In genomic region chr6:33716379-33716778, GRCh38 we compare ENCODE assay signal across 18 cellular contexts. TPM values are rescaled to one million over a fixed set of nuclear protein-coding genes. Genes with fewer than 3 reads are reported as not detected.
DNase-seq lines count a peak whose midpoint lies in the region; ATAC-seq, FAIRE-seq and TF ChIP-seq lines count a peak whose summit lies in the region.
"Had no signal": no experiment of that assay in that cellular context is flagged by ENCODE, and none has a peak within 500 bp of the region (broad histone marks: within the 10 kb centered on the region; RNA-seq: fewer than 3 reads in every experiment).

No MANE protein-coding gene starts in this region.

- ATAC-seq in pancreas: peak; percentile 58 to 74 (median 72)
- ATAC-seq: activated CD4-positive, CD25-positive, alpha-beta regulatory T cell treated with anti-CD3 and anti-CD28 coated beads, Interleukin-2, amount 50 U/mL, for 24 hours; psoas muscle had no signal

- TF ChIP-seq CTCF in mammary epithelial cell (conservative IDR thresholded peaks at IDR 0.05 in 1 of 2, IDR thresholded peaks at IDR 0.05 in 1 of 2; ENCODE audit: extremely low read depth in 1 of 2, insufficient read depth in 1 of 2, low read depth in 1 of 2, low read length in 2 of 2): no peak
- no peak for TF ChIP-seq CTCF in pancreas (IDR thresholded peaks at IDR 0.05)
- no peak for TF ChIP-seq CTCF in MM.1S (IDR thresholded peaks at IDR 0.05; ENCODE audit: low read length)

- 86% methylated on average over 7 of the region's 7 CpGs for whole genome bisulfite sequencing in mammary epithelial cell (ENCODE audit: low coverage, missing lambda C conversion rate)
- 23 to 26% methylated on average over 7 of the region's 7 CpGs for WGBS in pancreas, 2 donors

- H3K9me3 ChIP-seq in mammary epithelial cell (replicated peaks; ENCODE audit: insufficient read depth, low read length) (no peaks in the 10 kb centered on the region), pancreas (no peaks in the 10 kb centered on the region), MM.1S (replicated peaks; ENCODE audit: insufficient read depth, low read length) (no peaks in the 10 kb centered on the region)
- H3K9me3 ChIP-seq: psoas muscle had no signal

- H3K36me3 ChIP-seq in mammary epithelial cell (ENCODE audit: insufficient read depth, low read length): no peaks in the 10 kb centered on the region
- no peaks in the 10 kb centered on the region for H3K36me3 ChIP-seq in pancreas
- no peaks in the 10 kb centered on the region for H3K36me3 ChIP-seq in MM.1S (replicated peaks; ENCODE audit: insufficient read depth, low read length)

- H2AFZ ChIP-seq in mammary epithelial cell (ENCODE audit: low read depth, low read length) (peak overlapping the region; percentile 5), MM.1S (ENCODE audit: low read length) (no peak overlapping the region)

- no peaks in the 10 kb centered on the region for H3K9me2 ChIP-seq in MM.1S (replicated peaks; ENCODE audit: insufficient read depth, low read length)

- H3K27ac ChIP-seq in mammary epithelial cell (ENCODE audit: insufficient read depth, low read depth, low read length): no peak overlapping the region
- H3K27ac ChIP-seq in pancreas: peak overlapping the region in 2 of 4 donors; percentile 71 to 79
- no peak overlapping the region for H3K27ac ChIP-seq in MM.1S (ENCODE audit: low read length)

- no peaks in the 10 kb centered on the region for H3F3A ChIP-seq in MM.1S (ENCODE audit: insufficient read depth, low read length)

- H3K9ac ChIP-seq in mammary epithelial cell (ENCODE audit: insufficient read depth, low read length) (no peak overlapping the region), MM.1S (ENCODE audit: low read length) (no peak overlapping the region)

- dilution Hi-C loops in mammary epithelial cell (cut with HindIII; ENCODE audit: low sequenced_read_pairs): loop anchor here (10.0 kb wide), 2 partner anchors 48 to 132 kb away; partner anchors contain the start of gene BAK1

- no TSS peak for BruUV-seq in mammary epithelial cell (replicated peaks; lab: Mats Ljungman, UMichigan)

- intact Hi-C loops in mammary epithelial cell (cut with micrococcal nuclease): no loop called here
- intact Hi-C loops in pancreas (cut with DNase I): no loop called here

- H3K27me3 ChIP-seq in mammary epithelial cell (ENCODE audit: insufficient read depth, low read length) (no peaks in the 10 kb centered on the region), pancreas (no peaks in the 10 kb centered on the region), MM.1S (replicated peaks; ENCODE audit: insufficient read depth, low read length) (peaks cover 10% of the 10 kb centered on the region)

- no peak for FAIRE-seq in pancreas (lab: Jason Lieb, UNC)

- no peaks in the 10 kb centered on the region for H3K79me2 ChIP-seq in mammary epithelial cell (ENCODE audit: insufficient read depth, low read length)
- H3K79me2 ChIP-seq in MM.1S (ENCODE audit: low read length): no peaks in the 10 kb centered on the region

- H3K4me2 ChIP-seq in mammary epithelial cell (ENCODE audit: insufficient read depth, low read depth, low read length): no peak overlapping the region
- no peak overlapping the region for H3K4me2 ChIP-seq in MM.1S (ENCODE audit: low read depth, low read length)

- DNase-seq in DMS79 treated with DMSO at 0.1 percent for 48 hours (lab: John Stamatoyannopoulos, UW): peak; percentile 35
- DNase-seq in NCI-H2196 treated with DMSO at 0.1 percent for 48 hours (lab: John Stamatoyannopoulos, UW; ENCODE audit: unreplicated experiment): peak; percentile 72
- no peak for DNase-seq in mammary epithelial cell
- peak in 5 of 6 donors; percentile 67 to 86 (median 78) for DNase-seq in pancreas
- DNase-seq in MM.1S: no peak
- DNase-seq in HuH-7 (ENCODE audit: low spot score): no peak
- no peak for DNase-seq in dermis blood vessel endothelial cell
- no peak for DNase-seq in D341Med (ENCODE audit: low spot score)
- DNase-seq: AML-193, caudate nucleus, DND-41, NCI-H524 treated with DMSO at 0.1 percent for 48 hours, psoas muscle, substantia nigra had no signal

- H3K4me3 ChIP-seq in mammary epithelial cell (replicated peaks in 1 of 3; ENCODE audit: insufficient read depth in 1 of 3, low read depth in 2 of 3, low read length in 3 of 3) (no peak overlapping the region), pancreas (no peak overlapping the region), MM.1S (ENCODE audit: low read length) (no peak overlapping the region)
- H3K4me3 ChIP-seq: psoas muscle had no signal

- H3K4me1 ChIP-seq in mammary epithelial cell (ENCODE audit: insufficient read depth, low read length) (peaks cover 28% of the 10 kb centered on the region), pancreas (peaks cover 11 to 51% (median 12%) of the 10 kb centered on the region in 3 donors), MM.1S (ENCODE audit: low read length) (no peaks in the 10 kb centered on the region)

- H4K20me1 ChIP-seq in mammary epithelial cell (ENCODE audit: insufficient read depth, low read length) (no peaks in the 10 kb centered on the region), MM.1S (ENCODE audit: insufficient read depth, low read length) (no peaks in the 10 kb centered on the region)

- CTCF ChIA-PET in mammary epithelial cell (lab: Charles Lee; ENCODE audit: low non-redundant PET): interaction anchor here (1.2 kb wide), 1 partner anchor 28 kb away, joined by 4 read pairs; no protein-coding TSS in a partner anchor

- in situ Hi-C loops in mammary epithelial cell (cut with MboI; ENCODE audit: low sequenced_read_pairs in 2 of 2): loop anchor here in 1 of 2 donors (10.0 kb wide), 1 partner anchor 48 kb away; no protein-coding TSS in a partner anchor

RNA-seq across cellular contexts. Expression of gene UQCC2, which starts 4.9 kb away (rescaled TPM):
- total RNA-seq in mammary epithelial cell (10 to 100 TPM; 12.3 to 65.2 TPM), pancreas (10 to 100 TPM; 13.9 to 32.1 (median 23.3) TPM), dermis blood vessel endothelial cell (9.4 and 12.3 TPM in 2 replicates)
- polyA plus RNA-seq in mammary epithelial cell (46.7 TPM), pancreas (10 to 100 TPM; 40.2 to 58.9 TPM)
- 28.2 TPM for polyA minus RNA-seq in mammary epithelial cell

RNA-seq across cellular contexts. Expression of gene IP6K3, which starts 30.3 kb away (rescaled TPM):
- total RNA-seq in mammary epithelial cell (under 1 TPM in 1 of 2 donors, not detected in 1; 0.33 TPM), pancreas (under 1 TPM; 0.12 to 0.69 (median 0.38) TPM), dermis blood vessel endothelial cell (under 0.01 and 0.05 TPM in 2 replicates)
- polyA plus RNA-seq in mammary epithelial cell (not detected), pancreas (under 1 TPM; 0.19 to 0.49 TPM)
- polyA minus RNA-seq in mammary epithelial cell: not detected
- total RNA-seq: glomerular endothelial cell; HT-29; T-helper 1 cell treated with Interleukin-12 subunit alpha and Interleukin-12 subunit beta and Interleukin-4 antibody, amounts not matched to agents 30 ng/mL and 1 ng/mL, for 36 hours had no signal

Comparison
In these comparisons a context has a peak if more than half of its experiments do, and no peak if none do; other contexts are left out.
1. DNase-seq: peak in DMS79 treated with DMSO at 0.1 percent for 48 hours (single experiment), NCI-H2196 treated with DMSO at 0.1 percent for 48 hours (single experiment) and pancreas (5 of 6); none in mammary epithelial cell (single experiment), MM.1S (single experiment), HuH-7 (single experiment), dermis blood vessel endothelial cell (single experiment) and D341Med (single experiment).